22 cellular contexts compared by ENCODE assay signal in genomic region chr2:143732076-143732475, GRCh38.
DNase-seq lines count a peak whose midpoint lies in the region; ATAC-seq and TF ChIP-seq lines count a peak whose summit lies in the region.
"Had no signal": no experiment of that assay in that cellular context is flagged by ENCODE, and none has a peak within 500 bp of the region (broad histone marks: within the 10 kb centered on the region; RNA-seq: fewer than 3 reads in every experiment).

No MANE protein-coding gene starts in this region.

- H3K79me2 ChIP-seq in mammary epithelial cell (ENCODE audit: insufficient read depth, low read length), result no peaks in the 10 kb centered on the region

- H3K4me3 ChIP-seq in mammary epithelial cell (replicated peaks in 1 of 3; ENCODE audit: insufficient read depth in 1 of 3, low read depth in 2 of 3, low read length in 3 of 3), result no peak overlapping the region
- H3K4me3 ChIP-seq in adrenal gland, result no peak overlapping the region
- H3K4me3 ChIP-seq: dorsolateral prefrontal cortex, GM12878, GM23338, mucosa of descending colon, right atrium auricular region had no signal

- DNase-seq in NCI-H345 (lab: John Stamatoyannopoulos, UW) (peak; percentile 55), NCI-H345 treated with DMSO at 0.1 percent for 48 hours (lab: John Stamatoyannopoulos, UW; ENCODE audit: unreplicated experiment) (no peak), NCI-H2171 treated with DMSO at 0.1 percent for 48 hours (lab: John Stamatoyannopoulos, UW) (peak; percentile 58), mammary epithelial cell (peak; percentile 80), kidney tubule cell (ENCODE audit: low spot score) (peak; percentile 77), adrenal gland (no peak)
- DNase-seq in stimulated activated CD8-positive, alpha-beta memory T cell treated with anti-CD3 and anti-CD28 coated beads, Interleukin-4, amount 100 ng/mL, for 48 hours, result no peak
- DNase-seq: activated CD4-positive, alpha-beta T cell treated with anti-CD3 and anti-CD28 coated beads for 1 hour; activated effector memory CD4-positive, alpha-beta T cell treated with anti-CD3 and anti-CD28 coated beads, Interleukin-2, amount 50 U/mL, for 16 hours; anterior cingulate cortex; dorsolateral prefrontal cortex; hypothalamus; left cardiac atrium; mucosa of descending colon; NCI-H526 treated with DMSO at 0.1 percent for 48 hours; SHP77 treated with DMSO at 0.1 percent for 48 hours had no signal

- intact Hi-C loops in mammary epithelial cell (cut with micrococcal nuclease), result no loop called here
- intact Hi-C loops in adrenal gland (cut with DNase I), result no loop called here

- H3K27me3 ChIP-seq in mammary epithelial cell (ENCODE audit: insufficient read depth, low read length) (no peaks in the 10 kb centered on the region), adrenal gland (no peaks in the 10 kb centered on the region)
- H3K27me3 ChIP-seq: dorsolateral prefrontal cortex, right atrium auricular region had no signal

- TF ChIP-seq CTCF in mammary epithelial cell (conservative IDR thresholded peaks at IDR 0.05 in 1 of 2, IDR thresholded peaks at IDR 0.05 in 1 of 2; ENCODE audit: extremely low read depth in 1 of 2, insufficient read depth in 1 of 2, low read depth in 1 of 2, low read length in 2 of 2), result no peak
- no peak for TF ChIP-seq CTCF in adrenal gland (IDR thresholded peaks at IDR 0.05)

- no peaks in the 10 kb centered on the region for H4K20me1 ChIP-seq in mammary epithelial cell (ENCODE audit: insufficient read depth, low read length)

- dilution Hi-C loops in mammary epithelial cell (cut with HindIII; ENCODE audit: low sequenced_read_pairs), result no loop called here

- H3K27ac ChIP-seq in mammary epithelial cell (ENCODE audit: insufficient read depth, low read depth, low read length) (no peak overlapping the region), adrenal gland (no peak overlapping the region)
- H3K27ac ChIP-seq: dorsolateral prefrontal cortex, HL-60, KMS-11, right atrium auricular region had no signal

- H3K9me3 ChIP-seq in mammary epithelial cell (replicated peaks; ENCODE audit: insufficient read depth, low read length) (no peaks in the 10 kb centered on the region), adrenal gland (replicated peaks in 1 of 3) (no peaks in the 10 kb centered on the region)
- H3K9me3 ChIP-seq: mucosa of descending colon, right atrium auricular region had no signal

- CTCF ChIA-PET in mammary epithelial cell (lab: Charles Lee; ENCODE audit: low non-redundant PET), result no interaction called here

- H3K4me2 ChIP-seq in mammary epithelial cell (ENCODE audit: insufficient read depth, low read depth, low read length), result no peak overlapping the region
- H3K4me2 ChIP-seq: GM23338, KMS-11 had no signal

- no TSS peak for BruUV-seq in mammary epithelial cell (replicated peaks; lab: Mats Ljungman, UMichigan)

- in situ Hi-C loops in mammary epithelial cell (cut with MboI; ENCODE audit: low sequenced_read_pairs in 2 of 2), result no loop called here

- H3K36me3 ChIP-seq in mammary epithelial cell (ENCODE audit: insufficient read depth, low read length), result no peaks in the 10 kb centered on the region
- no peaks in the 10 kb centered on the region for H3K36me3 ChIP-seq in adrenal gland (replicated peaks in 1 of 2)
- H3K36me3 ChIP-seq: right atrium auricular region had no signal

- no peak overlapping the region for H3K9ac ChIP-seq in mammary epithelial cell (ENCODE audit: insufficient read depth, low read length)
- H3K9ac ChIP-seq: KMS-11 had no signal

- ATAC-seq in GM19467 (IDR thresholded peaks at IDR 0.05; ENCODE audit: unreplicated experiment), result no peak
- ATAC-seq: GM12878, GM23338, mucosa of descending colon had no signal

- TF ChIP-seq POLR2A in adrenal gland (IDR thresholded peaks at IDR 0.05), result no peak

- no peak overlapping the region for H2AFZ ChIP-seq in mammary epithelial cell (ENCODE audit: low read depth, low read length)
- H2AFZ ChIP-seq: GM23338 had no signal

- H3K4me1 ChIP-seq in mammary epithelial cell (ENCODE audit: insufficient read depth, low read length) (peaks cover 31% of the 10 kb centered on the region), adrenal gland (replicated peaks in 1 of 2) (no peaks in the 10 kb centered on the region)
- H3K4me1 ChIP-seq: right atrium auricular region had no signal

Comparison
In these comparisons a context has a peak if more than half of its experiments do, and no peak if none do; other contexts are left out.
1. DNase-seq: peak in NCI-H345 (single experiment), NCI-H2171 treated with DMSO at 0.1 percent for 48 hours (single experiment), mammary epithelial cell (single experiment) and kidney tubule cell (single experiment); none in NCI-H345 treated with DMSO at 0.1 percent for 48 hours (single experiment), stimulated activated CD8-positive, alpha-beta memory T cell treated with anti-CD3 and anti-CD28 coated beads, Interleukin-4, amount 100 ng/mL, for 48 hours (single experiment) and adrenal gland (0 of 7).